14 cellular contexts compared by ENCODE assay signal in genomic region chr3:42070089-42070885, GRCh38. TPM values are rescaled to one million over a fixed set of nuclear protein-coding genes. Genes with fewer than 3 reads are reported as not detected.
DNase-seq lines count a peak whose midpoint lies in the region; ATAC-seq and TF ChIP-seq lines count a peak whose summit lies in the region.
"Had no signal": no experiment of that assay in that cellular context is flagged by ENCODE, and none has a peak within 500 bp of the region (broad histone marks: within the 10 kb centered on the region; RNA-seq: fewer than 3 reads in every experiment).

No MANE protein-coding gene starts in this region.

- no peak overlapping the region for H3K4me2 ChIP-seq in GM23248 (ENCODE audit: unreplicated experiment)

- peaks cover 33% of the 10 kb centered on the region for H3F3A ChIP-seq in GM23248 (ENCODE audit: insufficient read depth)

- peak; percentile 36 for DNase-seq in GM23248
- DNase-seq in SIG-M5 (lab: John Stamatoyannopoulos, UW), result no peak
- no peak for DNase-seq in UCSD-AML1 (lab: John Stamatoyannopoulos, UW; ENCODE audit: unreplicated experiment)
- DNase-seq in NCI-H1092 (lab: John Stamatoyannopoulos, UW), result no peak
- no peak for DNase-seq in islet precursor cell
- DNase-seq: activated CD4-positive, alpha-beta T cell treated with anti-CD3 and anti-CD28 coated beads for 36 hours; activated gamma-delta T cell treated with Interleukin-2 at 50 U/mL for 16 hours; effector memory CD4-positive, alpha-beta T cell; KBM-7; NCI-H446 treated with DMSO at 0.1 percent for 48 hours; stimulated activated CD4-positive, alpha-beta T cell treated with anti-CD3 and anti-CD28 coated beads, Interleukin-4, amount 100 ng/mL, for 4 hours had no signal

- in situ Hi-C loops in GM23248 (cut with MboI), result no loop called here

- H3K27ac ChIP-seq in GM23248 (peak overlapping the region; percentile 72), VCaP (peak overlapping the region; percentile 80), gastroesophageal sphincter (peak overlapping the region; percentile 21 to 88 (median 88)), skin epidermis (peak overlapping the region in 11 of 21 experiments; percentile 15 to 83 (median 77))

- H3K9me2 ChIP-seq in GM23248 (ENCODE audit: insufficient read depth), result no peaks in the 10 kb centered on the region

- no peak for TF ChIP-seq EP300 in gastroesophageal sphincter (IDR thresholded peaks at IDR 0.05)

- TF ChIP-seq CTCF in VCaP (conservative IDR thresholded peaks at IDR 0.05) (no peak), gastroesophageal sphincter (IDR thresholded peaks at IDR 0.05) (no peak)

- H3K27me3 ChIP-seq in GM23248 (replicated peaks; ENCODE audit: insufficient read depth), result no peaks in the 10 kb centered on the region
- H3K27me3 ChIP-seq in gastroesophageal sphincter, result no peaks in the 10 kb centered on the region

- H2AFZ ChIP-seq in GM23248, result no peak overlapping the region

- ATAC-seq in gastroesophageal sphincter, result no peak
- ATAC-seq: activated CD4-positive, alpha-beta T cell treated with anti-CD3 and anti-CD28 coated beads for 36 hours had no signal

- 87 to 92% methylated on average over 5 of the region's 5 CpGs for WGBS in GM23248 (ENCODE audit: low coverage in 1 of 2, low lambda C conversion rate in 2 of 2, missing lambda C conversion rate in 2 of 2), 2 experiments
- WGBS in gastroesophageal sphincter (ENCODE audit: low coverage in 1 of 2), 2 donors, result 84 to 86% methylated on average over 3 of the region's 5 CpGs

- H4K20me1 ChIP-seq in GM23248 (ENCODE audit: insufficient read depth), result no peaks in the 10 kb centered on the region

- H3K36me3 ChIP-seq in GM23248 (ENCODE audit: low read depth) (no peaks in the 10 kb centered on the region), gastroesophageal sphincter (no peaks in the 10 kb centered on the region)

- no peak overlapping the region for H3K9ac ChIP-seq in GM23248

- H3K9me3 ChIP-seq in GM23248 (ENCODE audit: low read depth) (no peaks in the 10 kb centered on the region), gastroesophageal sphincter (no peaks in the 10 kb centered on the region)

- H3K79me2 ChIP-seq in GM23248 (ENCODE audit: insufficient read depth), result peaks cover 95% of the 10 kb centered on the region

- peaks cover 74% of the 10 kb centered on the region for H3K4me1 ChIP-seq in GM23248 (ENCODE audit: insufficient read depth)
- H3K4me1 ChIP-seq in gastroesophageal sphincter, result peaks cover 19 to 100% (median 59%) of the 10 kb centered on the region in 3 donors

- no peak overlapping the region for H3K4me3 ChIP-seq in GM23248
- H3K4me3 ChIP-seq in gastroesophageal sphincter, result no peak overlapping the region
- H3K4me3 ChIP-seq in skin epidermis, result no peak overlapping the region

- TF ChIP-seq POLR2A in gastroesophageal sphincter (IDR thresholded peaks at IDR 0.05), result no peak

RNA-seq across cellular contexts. Expression of gene TRAK1, which starts 20.9 kb away (rescaled TPM):
- total RNA-seq in GM23248 (2014; rRNA removed; shearing (Covaris generic)), result 41.5 and 51.0 TPM in 2 replicates
- 13.6 and 13.7 TPM in 2 replicates for polyA plus RNA-seq in GM23248 (2016; fragmentation: Nextera tagmentation; extraction: Ambion mirVana)
- total RNA-seq in gastroesophageal sphincter, result 10 to 100 TPM; 37.4 to 89.5 (median 53.0) TPM
